17 cellular contexts compared by ENCODE assay signal in genomic region chr15:69119016-69119415, GRCh38. TPM values are rescaled to one million over a fixed set of nuclear protein-coding genes. Genes with fewer than 3 reads are reported as not detected.
DNase-seq lines count a peak whose midpoint lies in the region; ATAC-seq and TF ChIP-seq lines count a peak whose summit lies in the region.
"Had no signal": no experiment of that assay in that cellular context is flagged by ENCODE, and none has a peak within 500 bp of the region (broad histone marks: within the 10 kb centered on the region; RNA-seq: fewer than 3 reads in every experiment).

No MANE protein-coding gene starts in this region.

- peak overlapping the region; percentile 11 for H3K4me2 ChIP-seq in neural progenitor cell

- peaks cover 26% of the 10 kb centered on the region for H3K4me1 ChIP-seq in adipocyte (ENCODE audit: control insufficient read depth, insufficient read depth, low read length)
- H3K4me1 ChIP-seq in neural progenitor cell, result peaks cover 46% of the 10 kb centered on the region
- H3K4me1 ChIP-seq in upper lobe of right lung, result no peaks in the 10 kb centered on the region

- H3K4me3 ChIP-seq in adipocyte (ENCODE audit: low read length) (peak overlapping the region; percentile 7), neural progenitor cell (no peak overlapping the region), upper lobe of right lung (no peak overlapping the region)
- H3K4me3 ChIP-seq: SJCRH30 had no signal

- peaks cover 49% of the 10 kb centered on the region for H3K4me1 Mint-ChIP-seq in neural progenitor cell
- H3K4me1 Mint-ChIP-seq in naive thymus-derived CD8-positive, alpha-beta T cell, result peaks cover 8 to 28% (median 17%) of the 10 kb centered on the region in 4 donors

- H3K27me3 Mint-ChIP-seq in neural progenitor cell (ENCODE audit: insufficient read depth, low read depth), result peaks cover 10% of the 10 kb centered on the region
- peaks cover 0 to 12% (median 5%) of the 10 kb centered on the region in 5 donors for H3K27me3 Mint-ChIP-seq in naive thymus-derived CD8-positive, alpha-beta T cell

- POLR2A ChIA-PET in naive thymus-derived CD8-positive, alpha-beta T cell (lab: Charles Lee), result no interaction called here

- peak; percentile 17 for ATAC-seq in upper lobe of right lung
- ATAC-seq in naive thymus-derived CD8-positive, alpha-beta T cell, result no peak
- ATAC-seq in GM21619 (IDR thresholded peaks at IDR 0.05; ENCODE audit: unreplicated experiment), result no peak

- H3K4me3 Mint-ChIP-seq in neural progenitor cell, result peak overlapping the region; percentile 50
- no peak overlapping the region for H3K4me3 Mint-ChIP-seq in naive thymus-derived CD8-positive, alpha-beta T cell
- H3K4me3 Mint-ChIP-seq: CD4-positive, CD25-positive, alpha-beta regulatory T cell; HFFc6 had no signal

- peak; percentile 55 for DNase-seq in NCI-H69 (lab: John Stamatoyannopoulos, UW)
- peak; percentile 4 for DNase-seq in adipocyte (ENCODE audit: low read depth)
- DNase-seq in neural progenitor cell (ENCODE audit: low spot score), result peak; percentile 15
- no peak for DNase-seq in upper lobe of right lung
- no peak for DNase-seq in naive thymus-derived CD8-positive, alpha-beta T cell
- DNase-seq in activated effector memory CD4-positive, alpha-beta T cell treated with Interleukin-2 at 50 U/mL for 16 hours, result no peak
- DNase-seq: CD4-positive, CD25-positive, alpha-beta regulatory T cell; DMS79; H7; HFFc6; KG1; NCI-H1092 treated with DMSO at 0.1 percent for 48 hours; NCI-H1436 treated with DMSO at 0.1 percent for 48 hours; NCI-H1930; NCI-H510A; SJCRH30 had no signal

- H3K27ac Mint-ChIP-seq in neural progenitor cell, result peak overlapping the region; percentile 34
- H3K27ac Mint-ChIP-seq in naive thymus-derived CD8-positive, alpha-beta T cell, result peak overlapping the region in 1 of 10 donors; percentile 25
- H3K27ac Mint-ChIP-seq: CD4-positive, CD25-positive, alpha-beta regulatory T cell; HFFc6 had no signal

- H3K79me2 ChIP-seq in neural progenitor cell (ENCODE audit: low read depth), result no peaks in the 10 kb centered on the region

- H3K27ac ChIP-seq in neural progenitor cell (no peak overlapping the region), upper lobe of right lung (no peak overlapping the region)
- H3K27ac ChIP-seq: SJCRH30 had no signal

- no peak overlapping the region for H2AFZ ChIP-seq in neural progenitor cell (replicated peaks)

- no peaks in the 10 kb centered on the region for H3K9me3 ChIP-seq in adipocyte (ENCODE audit: control insufficient read depth, low read length)
- no peaks in the 10 kb centered on the region for H3K9me3 ChIP-seq in neural progenitor cell (ENCODE audit: low read depth)
- no peaks in the 10 kb centered on the region for H3K9me3 ChIP-seq in upper lobe of right lung
- H3K9me3 ChIP-seq: SJCRH30 had no signal

- peaks cover 32% of the 10 kb centered on the region for H3F3A ChIP-seq in neural progenitor cell (ENCODE audit: low read depth)

- no peaks in the 10 kb centered on the region for H3K9me3 Mint-ChIP-seq in neural progenitor cell
- H3K9me3 Mint-ChIP-seq in naive thymus-derived CD8-positive, alpha-beta T cell, result no peaks in the 10 kb centered on the region
- H3K9me3 Mint-ChIP-seq: CD4-positive, CD25-positive, alpha-beta regulatory T cell; HFFc6 had no signal

- intact Hi-C loops in upper lobe of right lung (cut with DNase I), result no loop called here

- no peak for TF ChIP-seq CTCF in neural progenitor cell (IDR thresholded peaks at IDR 0.05)
- no peak for TF ChIP-seq CTCF in upper lobe of right lung (IDR thresholded peaks at IDR 0.05)

- peaks cover 7% of the 10 kb centered on the region for H4K20me1 ChIP-seq in neural progenitor cell (ENCODE audit: low read depth)

- H3K36me3 ChIP-seq in adipocyte (ENCODE audit: control insufficient read depth, insufficient read depth, low read length, severe bottlenecking) (no peaks in the 10 kb centered on the region), neural progenitor cell (no peaks in the 10 kb centered on the region), upper lobe of right lung (no peaks in the 10 kb centered on the region)
- H3K36me3 ChIP-seq: SJCRH30 had no signal

- H3K36me3 Mint-ChIP-seq in neural progenitor cell, result no peaks in the 10 kb centered on the region
- no peaks in the 10 kb centered on the region for H3K36me3 Mint-ChIP-seq in naive thymus-derived CD8-positive, alpha-beta T cell
- H3K36me3 Mint-ChIP-seq: CD4-positive, CD25-positive, alpha-beta regulatory T cell had no signal

- H3K27me3 ChIP-seq in adipocyte (replicated peaks; ENCODE audit: control insufficient read depth, insufficient read depth, low read length), result peaks cover 18% of the 10 kb centered on the region
- H3K27me3 ChIP-seq in neural progenitor cell, result peaks cover 50% of the 10 kb centered on the region
- H3K27me3 ChIP-seq in upper lobe of right lung, result no peaks in the 10 kb centered on the region
- H3K27me3 ChIP-seq: SJCRH30 had no signal

- H3K9ac ChIP-seq in adipocyte (ENCODE audit: low read length) (peak overlapping the region; percentile 40), neural progenitor cell (no peak overlapping the region)

RNA-seq across cellular contexts. Expression of gene GLCE, which starts 41.4 kb away (rescaled TPM):
- total RNA-seq in neural progenitor cell (ENCODE audit: low replicate concordance) (11.3 and 22.7 TPM in 2 replicates), upper lobe of right lung (23.8 TPM)
- total RNA-seq in naive thymus-derived CD8-positive, alpha-beta T cell, result 1 to 10 TPM; 5.8 to 8.0 TPM
- 1 to 10 TPM; 5.2 to 8.3 (median 5.7) TPM for polyA plus RNA-seq in naive thymus-derived CD8-positive, alpha-beta T cell

Comparison
In these comparisons a context has a peak if more than half of its experiments do, and no peak if none do; other contexts are left out.
1. DNase-seq: peak in NCI-H69 (single experiment), adipocyte (single experiment) and neural progenitor cell (single experiment); none in upper lobe of right lung (single experiment), naive thymus-derived CD8-positive, alpha-beta T cell (0 of 10) and activated effector memory CD4-positive, alpha-beta T cell treated with Interleukin-2 at 50 U/mL for 16 hours (single experiment).